Comparison of ENCODE assay signal across 28 cellular contexts in genomic region chr17:46759141-46759540, GRCh38. TPM values are rescaled to one million over a fixed set of nuclear protein-coding genes. Genes with fewer than 3 reads are reported as not detected.
"Had no signal": no experiment of that assay in that cellular context is flagged by ENCODE, and none has a peak within 500 bp of the region (broad histone marks: within the 10 kb centered on the region; RNA-seq: fewer than 3 reads in every experiment).

No MANE protein-coding gene starts in this region.

- H3K4me1 Mint-ChIP-seq: naive B cell, T-cell had no signal

- H3K4me3 ChIP-seq: body of pancreas, cardiac muscle cell, colonic mucosa, gastrocnemius medialis, ovary, psoas muscle, testis, transverse colon had no signal

- H3K4me3 Mint-ChIP-seq: activated CD8-positive, alpha-beta T cell treated with anti-CD3 and anti-CD28 coated beads, Interleukin-2, amount 10 ng/mL, durations not matched to agents 7 days and 5 days; activated naive CD8-positive, alpha-beta T cell; nephron progenitor cell; T-cell; T-helper 2 cell treated with Interferon-gamma antibody and Interleukin-4, amounts not matched to agents 5 μg/mL and 100 μg/mL, for 36 hours had no signal

- H3K9me3 Mint-ChIP-seq: naive B cell; nephron progenitor cell; T-cell; T-helper 2 cell treated with Interferon-gamma antibody and Interleukin-4, amounts not matched to agents 5 μg/mL and 100 μg/mL, for 36 hours had no signal

- H3K27ac ChIP-seq: body of pancreas, cardiac muscle cell, colonic mucosa, gastrocnemius medialis, ovary, psoas muscle, testis, transverse colon had no signal

- H3K9me3 ChIP-seq: body of pancreas, colonic mucosa, gastrocnemius medialis, ovary, psoas muscle, testis, transverse colon had no signal

- H3K27ac Mint-ChIP-seq: activated CD8-positive, alpha-beta T cell treated with anti-CD3 and anti-CD28 coated beads, Interleukin-2, amount 10 ng/mL, durations not matched to agents 7 days and 5 days; activated naive CD8-positive, alpha-beta T cell; nephron progenitor cell; T-helper 2 cell treated with Interferon-gamma antibody and Interleukin-4, amounts not matched to agents 5 μg/mL and 100 μg/mL, for 36 hours had no signal

- H3K4me1 ChIP-seq: colonic mucosa, gastrocnemius medialis, psoas muscle, testis, transverse colon had no signal

- H3K27me3 Mint-ChIP-seq: activated naive CD8-positive, alpha-beta T cell; naive B cell; T-cell had no signal

- H3K36me3 ChIP-seq: cardiac muscle cell, ovary had no signal

- DNase-seq: activated CD4-positive, alpha-beta T cell treated with anti-CD3 and anti-CD28 coated beads for 1 hour; activated CD8-positive, alpha-beta T cell treated with anti-CD3 and anti-CD28 coated beads, Interleukin-2, amount 10 ng/mL, durations not matched to agents 7 days and 5 days; activated effector memory CD4-positive, alpha-beta T cell treated with Interleukin-2 at 50 U/mL for 16 hours; activated naive CD4-positive, alpha-beta T cell treated with Interleukin-2 at 50 U/mL for 16 hours; aorta; cerebellar nuclear complex; colonic mucosa; effector CD8-positive, alpha-beta T cell; gastrocnemius medialis; glutamatergic neuron; islet precursor cell; left cardiac atrium; left ventricle myocardium superior; naive B cell; nephron progenitor cell; ovary; psoas muscle; right cardiac atrium; stimulated activated CD4-positive, alpha-beta T cell treated with anti-CD3 and anti-CD28 coated beads, Interleukin-15, amount 100 ng/mL, for 24 hours; stimulated activated CD4-positive, alpha-beta T cell treated with anti-CD3 and anti-CD28 coated beads, Interleukin-2, amount 100 ng/mL, for 24 hours; stimulated activated naive CD4-positive, alpha-beta T cell; T-cell; testis; transverse colon had no signal

- ATAC-seq: activated CD8-positive, alpha-beta T cell treated with anti-CD3 and anti-CD28 coated beads, Interleukin-2, amount 10 ng/mL, durations not matched to agents 7 days and 5 days; left cardiac atrium; left ventricle myocardium superior; right cardiac atrium; T-cell had no signal

- H3K27me3 ChIP-seq: body of pancreas, cardiac muscle cell, colonic mucosa, gastrocnemius medialis, ovary, testis, transverse colon had no signal

RNA-seq across cellular contexts. Expression of gene WNT3, which starts 59.4 kb away (rescaled TPM):
- total RNA-seq: activated CD8-positive, alpha-beta T cell treated with anti-CD3 and anti-CD28 coated beads, Interleukin-2, amount 10 ng/mL, durations not matched to agents 7 days and 5 days had no signal
